Comparison of ENCODE assay signal across 2 cellular contexts in genomic region chr15:77474310-77474986, GRCh38.
TF ChIP-seq lines count a peak whose summit lies in the region.

No MANE protein-coding gene starts in this region.

TF ChIP-seq in HEK293, 187 proteins besides CTCF, POLR2A, EP300 and RAD21 (continued from another document):
- TF ChIP-seq PRDM6 (tag by site-specific recombination; IDR thresholded peaks at IDR 0.05) (no peak), ZNF223 (tag by site-specific recombination; IDR thresholded peaks at IDR 0.05) (no peak), ZFHX2 (tag by site-specific recombination; conservative IDR thresholded peaks at IDR 0.05) (no peak), YY2 (tag by site-specific recombination; IDR thresholded peaks at IDR 0.05) (no peak), KLF16 (tag by site-specific recombination; IDR thresholded peaks at IDR 0.05) (no peak)
- TF ChIP-seq, protein P1, sequence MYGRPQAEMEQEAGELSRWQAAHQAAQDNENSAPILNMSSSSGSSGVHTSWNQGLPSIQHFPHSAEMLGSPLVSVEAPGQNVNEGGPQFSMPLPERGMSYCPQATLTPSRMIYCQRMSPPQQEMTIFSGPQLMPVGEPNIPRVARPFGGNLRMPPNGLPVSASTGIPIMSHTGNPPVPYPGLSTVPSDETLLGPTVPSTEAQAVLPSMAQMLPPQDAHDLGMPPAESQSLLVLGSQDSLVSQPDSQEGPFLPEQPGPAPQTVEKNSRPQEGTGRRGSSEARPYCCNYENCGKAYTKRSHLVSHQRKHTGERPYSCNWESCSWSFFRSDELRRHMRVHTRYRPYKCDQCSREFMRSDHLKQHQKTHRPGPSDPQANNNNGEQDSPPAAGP (tag by site-specific recombination; IDR thresholded peaks at IDR 0.05) = no peak

TF ChIP-seq in WTC11, 78 proteins besides CTCF, POLR2A, EP300 and RAD21 (continued from another document):
- TF ChIP-seq FOXP4 (CRISPR knock-in tag; IDR thresholded peaks at IDR 0.05) (no peak), FOXP1 (CRISPR knock-in tag; IDR thresholded peaks at IDR 0.05; ENCODE audit: borderline replicate concordance) (no peak), ZNF671 (CRISPR knock-in tag; IDR thresholded peaks at IDR 0.05) (no peak), EMX1 (CRISPR knock-in tag; IDR thresholded peaks at IDR 0.05) (no peak), CBFB (CRISPR knock-in tag; IDR thresholded peaks at IDR 0.05; ENCODE audit: low read depth) (no peak), NR3C1 (CRISPR knock-in tag; conservative IDR thresholded peaks at IDR 0.05; ENCODE audit: low read depth) (no peak), FOXK1 (CRISPR knock-in tag; IDR thresholded peaks at IDR 0.05) (no peak), FOXJ3 (CRISPR knock-in tag; IDR thresholded peaks at IDR 0.05; ENCODE audit: borderline replicate concordance) (no peak), SP1 (CRISPR knock-in tag; conservative IDR thresholded peaks at IDR 0.05) (no peak), JUN (CRISPR knock-in tag; IDR thresholded peaks at IDR 0.05) (no peak), PRRX2 (CRISPR knock-in tag; IDR thresholded peaks at IDR 0.05) (no peak), ZNF512 (CRISPR knock-in tag; IDR thresholded peaks at IDR 0.05; ENCODE audit: borderline replicate concordance) (no peak)
- TF ChIP-seq, protein P2, sequence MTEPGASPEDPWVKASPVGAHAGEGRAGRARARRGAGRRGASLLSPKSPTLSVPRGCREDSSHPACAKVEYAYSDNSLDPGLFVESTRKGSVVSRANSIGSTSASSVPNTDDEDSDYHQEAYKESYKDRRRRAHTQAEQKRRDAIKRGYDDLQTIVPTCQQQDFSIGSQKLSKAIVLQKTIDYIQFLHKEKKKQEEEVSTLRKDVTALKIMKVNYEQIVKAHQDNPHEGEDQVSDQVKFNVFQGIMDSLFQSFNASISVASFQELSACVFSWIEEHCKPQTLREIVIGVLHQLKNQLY (CRISPR knock-in tag; IDR thresholded peaks at IDR 0.05) = no peak
- TF ChIP-seq, protein P3, sequence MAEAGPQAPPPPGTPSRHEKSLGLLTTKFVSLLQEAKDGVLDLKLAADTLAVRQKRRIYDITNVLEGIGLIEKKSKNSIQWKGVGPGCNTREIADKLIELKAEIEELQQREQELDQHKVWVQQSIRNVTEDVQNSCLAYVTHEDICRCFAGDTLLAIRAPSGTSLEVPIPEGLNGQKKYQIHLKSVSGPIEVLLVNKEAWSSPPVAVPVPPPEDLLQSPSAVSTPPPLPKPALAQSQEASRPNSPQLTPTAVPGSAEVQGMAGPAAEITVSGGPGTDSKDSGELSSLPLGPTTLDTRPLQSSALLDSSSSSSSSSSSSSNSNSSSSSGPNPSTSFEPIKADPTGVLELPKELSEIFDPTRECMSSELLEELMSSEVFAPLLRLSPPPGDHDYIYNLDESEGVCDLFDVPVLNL (CRISPR knock-in tag; IDR thresholded peaks at IDR 0.05; ENCODE audit: borderline replicate concordance, low read depth) = no peak
